Comparison of ENCODE assay signal across 1 cellular context in genomic region chr4:1250527-1250812, GRCh38.
TF ChIP-seq lines count a peak whose summit lies in the region.

No MANE protein-coding gene starts in this region.

TF ChIP-seq in WTC11, 78 proteins besides CTCF, POLR2A, EP300 and RAD21 (continued from another document):
- TF ChIP-seq ZNF532 (CRISPR knock-in tag; IDR thresholded peaks at IDR 0.05; ENCODE audit: borderline replicate concordance) (no peak), SMAD3 (CRISPR knock-in tag; IDR thresholded peaks at IDR 0.05; ENCODE audit: borderline replicate concordance) (no peak), E2F4 (CRISPR knock-in tag; IDR thresholded peaks at IDR 0.05; ENCODE audit: borderline replicate concordance, low read depth) (no peak), FOXK1 (CRISPR knock-in tag; IDR thresholded peaks at IDR 0.05) (no peak), ZNF416 (CRISPR knock-in tag; IDR thresholded peaks at IDR 0.05) (no peak), ZNF219 (CRISPR knock-in tag; IDR thresholded peaks at IDR 0.05; ENCODE audit: borderline replicate concordance) (no peak), RELA (CRISPR knock-in tag; IDR thresholded peaks at IDR 0.05; ENCODE audit: borderline replicate concordance) (no peak), NFE2L1 (CRISPR knock-in tag; IDR thresholded peaks at IDR 0.05) (no peak), NR2C2 (CRISPR knock-in tag; IDR thresholded peaks at IDR 0.05) (no peak)
- TF ChIP-seq, protein P1, sequence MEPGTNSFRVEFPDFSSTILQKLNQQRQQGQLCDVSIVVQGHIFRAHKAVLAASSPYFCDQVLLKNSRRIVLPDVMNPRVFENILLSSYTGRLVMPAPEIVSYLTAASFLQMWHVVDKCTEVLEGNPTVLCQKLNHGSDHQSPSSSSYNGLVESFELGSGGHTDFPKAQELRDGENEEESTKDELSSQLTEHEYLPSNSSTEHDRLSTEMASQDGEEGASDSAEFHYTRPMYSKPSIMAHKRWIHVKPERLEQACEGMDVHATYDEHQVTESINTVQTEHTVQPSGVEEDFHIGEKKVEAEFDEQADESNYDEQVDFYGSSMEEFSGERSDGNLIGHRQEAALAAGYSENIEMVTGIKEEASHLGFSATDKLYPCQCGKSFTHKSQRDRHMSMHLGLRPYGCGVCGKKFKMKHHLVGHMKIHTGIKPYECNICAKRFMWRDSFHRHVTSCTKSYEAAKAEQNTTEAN (CRISPR knock-in tag; IDR thresholded peaks at IDR 0.05), result no peak
- TF ChIP-seq, protein P2, sequence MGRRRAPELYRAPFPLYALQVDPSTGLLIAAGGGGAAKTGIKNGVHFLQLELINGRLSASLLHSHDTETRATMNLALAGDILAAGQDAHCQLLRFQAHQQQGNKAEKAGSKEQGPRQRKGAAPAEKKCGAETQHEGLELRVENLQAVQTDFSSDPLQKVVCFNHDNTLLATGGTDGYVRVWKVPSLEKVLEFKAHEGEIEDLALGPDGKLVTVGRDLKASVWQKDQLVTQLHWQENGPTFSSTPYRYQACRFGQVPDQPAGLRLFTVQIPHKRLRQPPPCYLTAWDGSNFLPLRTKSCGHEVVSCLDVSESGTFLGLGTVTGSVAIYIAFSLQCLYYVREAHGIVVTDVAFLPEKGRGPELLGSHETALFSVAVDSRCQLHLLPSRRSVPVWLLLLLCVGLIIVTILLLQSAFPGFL (CRISPR knock-in tag; IDR thresholded peaks at IDR 0.05; ENCODE audit: borderline replicate concordance), result no peak
TF ChIP-seq in WTC11: peak in this region for 0.
